14 cellular contexts compared by ENCODE assay signal in the genomic region with DNA sequence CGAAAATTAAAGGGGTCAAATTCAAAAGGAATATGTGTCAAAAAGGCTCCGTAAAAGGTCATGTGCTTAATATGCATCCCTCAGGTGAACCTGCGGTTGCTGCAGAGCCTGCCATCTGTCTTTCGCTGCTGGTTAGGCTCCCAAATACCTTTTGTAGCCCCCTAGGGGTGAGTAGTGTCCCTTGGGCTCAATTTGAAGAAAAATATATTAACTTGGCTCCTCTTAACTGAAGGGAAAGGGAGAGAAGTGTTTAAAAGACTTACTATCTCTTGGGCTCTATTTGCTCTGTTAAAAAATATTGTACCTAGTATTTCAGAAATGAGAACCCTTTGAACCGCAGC.
DNase-seq lines count a peak whose midpoint lies in the region; ATAC-seq and TF ChIP-seq lines count a peak whose summit lies in the region.
"Had no signal": no experiment of that assay in that cellular context is flagged by ENCODE, and none has a peak within 500 bp of the region (broad histone marks: within the 10 kb centered on the region; RNA-seq: fewer than 3 reads in every experiment).

No MANE protein-coding gene starts in this region.

- no peaks in the 10 kb centered on the region for H3K36me3 Mint-ChIP-seq in chondrocyte (ENCODE audit: low read depth)
- H3K36me3 Mint-ChIP-seq in activated CD4-positive, alpha-beta T cell treated with anti-CD3 and anti-CD28 coated beads for 36 hours (ENCODE audit: low read depth) = no peaks in the 10 kb centered on the region
- H3K36me3 Mint-ChIP-seq: activated naive CD8-positive, alpha-beta T cell treated with anti-CD3 and anti-CD28 coated beads, Interleukin-2, amount 10 ng/mL, durations not matched to agents 7 days and 5 days had no signal

- POLR2A ChIA-PET in activated CD4-positive, alpha-beta T cell treated with anti-CD3 and anti-CD28 coated beads for 36 hours (lab: Charles Lee) = no interaction called here

- H3K9me3 Mint-ChIP-seq in chondrocyte (ENCODE audit: low read depth) = no peaks in the 10 kb centered on the region
- no peaks in the 10 kb centered on the region for H3K9me3 Mint-ChIP-seq in activated CD4-positive, alpha-beta T cell treated with anti-CD3 and anti-CD28 coated beads for 36 hours (ENCODE audit: low read depth)
- H3K9me3 Mint-ChIP-seq: activated naive CD8-positive, alpha-beta T cell treated with anti-CD3 and anti-CD28 coated beads, Interleukin-2, amount 10 ng/mL, durations not matched to agents 7 days and 5 days had no signal

- peak overlapping the region; percentile 46 for H3K4me3 Mint-ChIP-seq in chondrocyte (ENCODE audit: unreplicated experiment)
- H3K4me3 Mint-ChIP-seq in activated CD4-positive, alpha-beta T cell treated with anti-CD3 and anti-CD28 coated beads for 36 hours = no peak overlapping the region
- H3K4me3 Mint-ChIP-seq: activated naive CD8-positive, alpha-beta T cell treated with anti-CD3 and anti-CD28 coated beads, Interleukin-2, amount 10 ng/mL, durations not matched to agents 7 days and 5 days had no signal

- no peak overlapping the region for H3K9ac ChIP-seq in parathyroid adenoma

- H3K4me2 ChIP-seq in parathyroid adenoma (ENCODE audit: low read length) = no peak overlapping the region

- peak overlapping the region; percentile 45 for H3K27ac Mint-ChIP-seq in chondrocyte (ENCODE audit: unreplicated experiment)
- H3K27ac Mint-ChIP-seq in activated CD4-positive, alpha-beta T cell treated with anti-CD3 and anti-CD28 coated beads for 36 hours = no peak overlapping the region
- H3K27ac Mint-ChIP-seq: activated naive CD8-positive, alpha-beta T cell treated with anti-CD3 and anti-CD28 coated beads, Interleukin-2, amount 10 ng/mL, durations not matched to agents 7 days and 5 days had no signal

- TF ChIP-seq CTCF in chondrocyte (IDR thresholded peaks at IDR 0.05) = peak; percentile 71
- no peak for TF ChIP-seq CTCF in parathyroid adenoma (IDR thresholded peaks at IDR 0.05)

- no peaks in the 10 kb centered on the region for H3K36me3 ChIP-seq in parathyroid adenoma (ENCODE audit: control insufficient read depth, insufficient read depth, low read length)

- H3K4me3 ChIP-seq in parathyroid adenoma (ENCODE audit: low read depth, low read length) = no peak overlapping the region
- H3K4me3 ChIP-seq: lung had no signal

- H3K27me3 Mint-ChIP-seq in chondrocyte (ENCODE audit: low read depth) = no peaks in the 10 kb centered on the region
- no peaks in the 10 kb centered on the region for H3K27me3 Mint-ChIP-seq in activated CD4-positive, alpha-beta T cell treated with anti-CD3 and anti-CD28 coated beads for 36 hours
- H3K27me3 Mint-ChIP-seq: activated naive CD8-positive, alpha-beta T cell treated with anti-CD3 and anti-CD28 coated beads, Interleukin-2, amount 10 ng/mL, durations not matched to agents 7 days and 5 days had no signal

- peak overlapping the region; percentile 39 for H3K27ac ChIP-seq in parathyroid adenoma
- H3K27ac ChIP-seq: 22Rv1, epithelial cell of prostate had no signal

- intact Hi-C loops in Right ventricle myocardium superior (cut with DNase I) = no loop called here
- intact Hi-C loops in activated CD4-positive, alpha-beta T cell treated with anti-CD3 and anti-CD28 coated beads for 36 hours (cut with DNase I, micrococcal nuclease) = no loop called here

- H3K4me1 Mint-ChIP-seq in chondrocyte (ENCODE audit: low read depth) = peaks cover 16% of the 10 kb centered on the region
- no peaks in the 10 kb centered on the region for H3K4me1 Mint-ChIP-seq in activated CD4-positive, alpha-beta T cell treated with anti-CD3 and anti-CD28 coated beads for 36 hours
- H3K4me1 Mint-ChIP-seq: activated naive CD8-positive, alpha-beta T cell treated with anti-CD3 and anti-CD28 coated beads, Interleukin-2, amount 10 ng/mL, durations not matched to agents 7 days and 5 days had no signal

- H3K79me2 ChIP-seq in parathyroid adenoma = no peaks in the 10 kb centered on the region

- H3K27me3 ChIP-seq in parathyroid adenoma (ENCODE audit: control insufficient read depth, insufficient read depth, low read length) = no peaks in the 10 kb centered on the region

- CTCF ChIA-PET in activated CD4-positive, alpha-beta T cell treated with anti-CD3 and anti-CD28 coated beads for 36 hours (lab: Charles Lee) = interaction anchor here (0.8 kb wide), 1 partner anchor 203 kb away, joined by 4 read pairs; no protein-coding TSS in a partner anchor

- ATAC-seq in Right ventricle myocardium superior (ENCODE audit: poor library complexity) = no peak
- ATAC-seq in activated CD4-positive, alpha-beta T cell treated with anti-CD3 and anti-CD28 coated beads for 36 hours = no peak

- peak overlapping the region; percentile 50 for H2AFZ ChIP-seq in parathyroid adenoma

- DNase-seq in DMS 273 (lab: John Stamatoyannopoulos, UW; ENCODE audit: unreplicated experiment) (peak; percentile 70), DMS 273 treated with DMSO at 0.1 percent for 48 hours (lab: John Stamatoyannopoulos, UW) (no peak), NCI-H146 treated with DMSO at 0.1 percent for 48 hours (lab: John Stamatoyannopoulos, UW; ENCODE audit: unreplicated experiment) (peak; percentile 36), chondrocyte (ENCODE audit: low spot score) (no peak), Right ventricle myocardium superior (no peak), OCI-M1 (lab: John Stamatoyannopoulos, UW) (no peak)
- DNase-seq in activated CD4-positive, alpha-beta T cell treated with anti-CD3 and anti-CD28 coated beads for 36 hours = no peak
- DNase-seq: activated naive CD8-positive, alpha-beta T cell treated with anti-CD3 and anti-CD28 coated beads, Interleukin-2, amount 10 ng/mL, durations not matched to agents 7 days and 5 days; NCI-H526 treated with DMSO at 0.1 percent for 48 hours; stimulated activated CD8-positive, alpha-beta memory T cell treated with anti-CD3 and anti-CD28 coated beads, Interleukin-4, amount 100 ng/mL, for 48 hours had no signal

- no peaks in the 10 kb centered on the region for H3K9me3 ChIP-seq in parathyroid adenoma (ENCODE audit: control insufficient read depth, low read length)

- H3K4me1 ChIP-seq in parathyroid adenoma = peaks cover 3% of the 10 kb centered on the region

Comparison
In these comparisons a context has a peak if more than half of its experiments do, and no peak if none do; other contexts are left out.
1. DNase-seq: peak in DMS 273 (single experiment) and NCI-H146 treated with DMSO at 0.1 percent for 48 hours (single experiment); none in DMS 273 treated with DMSO at 0.1 percent for 48 hours (single experiment), chondrocyte (single experiment), Right ventricle myocardium superior (single experiment), activated CD4-positive, alpha-beta T cell treated with anti-CD3 and anti-CD28 coated beads for 36 hours (single experiment) and OCI-M1 (single experiment).